ENCODE assay signal across 1 cellular context in genomic region chr20:17229256-17229655, GRCh38.
TF ChIP-seq lines count a peak whose summit lies in the region.

No MANE protein-coding gene starts in this region.

TF ChIP-seq in neural cell, 6 proteins besides CTCF, POLR2A, EP300 and RAD21 (continued from another document):
- TF ChIP-seq POLR2AphosphoS5 (IDR thresholded peaks at IDR 0.05) = no peak
- no peak for TF ChIP-seq EZH2 (IDR thresholded peaks at IDR 0.05; ENCODE audit: borderline replicate concordance, insufficient read depth, low read length, poor library complexity, severe bottlenecking)
